In the genomic region with DNA sequence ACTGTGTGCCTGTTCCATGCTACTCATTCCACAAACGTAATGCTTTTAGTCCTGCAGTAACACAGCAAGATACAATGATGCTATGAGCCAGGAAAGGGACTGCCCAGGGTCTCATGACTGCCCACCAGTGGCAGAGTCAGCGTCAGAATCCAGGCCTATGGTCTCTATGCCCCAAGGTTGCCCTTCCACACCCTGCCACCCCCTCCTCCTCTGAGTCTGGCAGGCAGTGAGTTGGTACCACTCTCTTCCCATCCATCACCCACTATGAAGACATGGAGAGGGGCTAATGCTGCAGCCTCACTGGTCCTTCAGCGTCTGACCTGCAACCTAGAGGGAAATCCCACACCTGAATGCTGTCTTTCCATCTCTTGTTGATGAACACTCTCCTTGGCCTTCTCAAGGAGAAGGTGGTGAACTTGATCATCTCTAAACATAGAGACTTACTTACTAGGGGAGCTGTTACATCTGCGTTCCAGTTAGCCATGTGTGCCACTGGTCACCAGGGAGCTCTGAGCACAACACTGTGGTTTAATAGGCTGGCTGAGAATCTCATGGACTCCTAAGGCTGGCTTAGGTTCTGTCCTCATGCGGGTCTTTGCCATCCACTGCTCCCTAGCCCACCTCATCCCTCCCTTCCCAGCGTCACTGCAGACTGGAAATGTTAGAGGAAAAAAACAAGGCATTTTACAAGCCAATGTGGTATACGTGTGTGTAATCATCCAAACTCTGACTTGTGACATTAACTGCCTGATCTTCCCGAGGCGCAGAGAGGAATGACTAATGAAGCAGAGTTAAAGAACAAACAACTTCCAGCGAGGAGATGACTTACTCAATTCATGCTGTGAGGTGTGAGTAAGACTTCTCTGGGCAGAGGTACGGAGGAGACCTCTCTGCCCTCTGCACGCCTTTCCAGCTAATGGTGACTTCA, we compare ENCODE assay signal across 11 cellular contexts. TPM values are rescaled to one million over a fixed set of nuclear protein-coding genes. Genes with fewer than 3 reads are reported as not detected.
A peak's percentile ranks its signal among the peaks of the same experiment; 100 is the strongest.
DNase-seq lines count a peak whose midpoint lies in the region; ATAC-seq, FAIRE-seq and TF ChIP-seq lines count a peak whose summit lies in the region.
"Had no signal": no experiment of that assay in that cellular context is flagged by ENCODE, and none has a peak within 500 bp of the region (broad histone marks: within the 10 kb centered on the region; RNA-seq: fewer than 3 reads in every experiment).

No MANE protein-coding gene starts in this region.

- CTCF ChIA-PET in IMR-90 (lab: Yijun Ruan, JAX), result interaction anchor here (0.5 to 1.1 kb wide), 4 partner anchors 14 to 27 kb away, joined by 3 to 6 read pairs (median 4); no protein-coding TSS in a partner anchor
- CTCF ChIA-PET in mammary epithelial cell (lab: Charles Lee; ENCODE audit: low non-redundant PET), result interaction anchor here (0.6 kb wide), 1 partner anchor 10 kb away, joined by 6 read pairs; no protein-coding TSS in a partner anchor

- intact Hi-C loops in IMR-90 (cut with micrococcal nuclease) (no loop called here), mammary epithelial cell (cut with micrococcal nuclease) (loop anchor here (2.0 kb wide), 1 partner anchor 74 kb away; no protein-coding TSS in a partner anchor)

- H3K4me2 ChIP-seq in IMR-90 (ENCODE audit: low read depth, low read length), result peak overlapping the region; percentile 36
- H3K4me2 ChIP-seq in mammary epithelial cell (ENCODE audit: insufficient read depth, low read depth, low read length), result peak overlapping the region; percentile 47

- no peak; the same call in 1 of the 2 replicates for TF ChIP-seq RAD21 in IMR-90 (IDR thresholded peaks at IDR 0.05; ENCODE audit: low read length)

- TF ChIP-seq POLR2A in IMR-90 (IDR thresholded peaks at IDR 0.05; ENCODE audit: low read depth, low read length) (0 out of 2 replicates have a peak, but pooled peaks have one; percentile 26), GM12892 (IDR thresholded peaks at IDR 0.05; ENCODE audit: low read depth, low read length) (no peak)

- H4K5ac ChIP-seq in IMR-90 (ENCODE audit: low read depth, low read length), result peak overlapping the region; percentile 36

- no peak overlapping the region for H3K4me3 Mint-ChIP-seq in mesothelial cell of epicardium
- H3K4me3 Mint-ChIP-seq: naive thymus-derived CD4-positive, alpha-beta T cell had no signal

- H3K9me1 ChIP-seq in IMR-90 (ENCODE audit: insufficient read depth, low read length), result peaks cover 42% of the 10 kb centered on the region

- H4K8ac ChIP-seq in IMR-90 (ENCODE audit: low read depth in 2 of 2, low read length in 2 of 2), result peak overlapping the region; percentile 1 to 53; a peak in 1 of 4 replicates

- WGBS in IMR-90 (ENCODE audit: extremely low coverage in 2 of 2, insufficient read length in 1 of 2), 2 experiments, result 80% methylated on average over 1 of the region's 12 CpGs; no CpG with 5 or more reads in 1 of the 2 experiments
- WGBS in mammary epithelial cell (ENCODE audit: low coverage, missing lambda C conversion rate), result 38% methylated on average over 12 of the region's 12 CpGs

- H3K4me1 ChIP-seq in IMR-90 (ENCODE audit: control insufficient read depth, insufficient read depth, low read length) (peaks cover 37% of the 10 kb centered on the region), mammary epithelial cell (ENCODE audit: insufficient read depth, low read length) (peaks cover 70% of the 10 kb centered on the region)

- H3K27me3 ChIP-seq in IMR-90 (ENCODE audit: control insufficient read depth, insufficient read depth, low read length) (no peaks in the 10 kb centered on the region), mammary epithelial cell (ENCODE audit: insufficient read depth, low read length) (no peaks in the 10 kb centered on the region)

- H3K23ac ChIP-seq in IMR-90 (ENCODE audit: low read depth, low read length), result peak overlapping the region; percentile 55

- H4K20me1 ChIP-seq in IMR-90 (ENCODE audit: insufficient read depth, low read length), result peaks cover 8% of the 10 kb centered on the region; the same call in 1 of the 2 replicates
- H4K20me1 ChIP-seq in mammary epithelial cell (ENCODE audit: insufficient read depth, low read length), result no peaks in the 10 kb centered on the region

- in situ Hi-C loops in IMR-90 (cut with MboI; ENCODE audit: low sequenced_read_pairs) (loop anchor here (25.0 kb wide), 1 partner anchor 90 kb away; the partner anchor contains the start of gene C1QL2), mammary epithelial cell (cut with MboI; ENCODE audit: low sequenced_read_pairs in 2 of 2) (loop anchor here in 1 of 2 donors (25.0 kb wide), 1 partner anchor 240 kb away; no protein-coding TSS in a partner anchor)

- dilution Hi-C loops in IMR-90 (cut with HindIII; ENCODE audit: low sequenced_read_pairs, unreplicated experiment) (no loop called here), mammary epithelial cell (cut with HindIII; ENCODE audit: low sequenced_read_pairs) (no loop called here)

- peaks cover 8% of the 10 kb centered on the region for H3K4me1 Mint-ChIP-seq in mesothelial cell of epicardium
- H3K4me1 Mint-ChIP-seq: naive thymus-derived CD4-positive, alpha-beta T cell had no signal

- H3K79me1 ChIP-seq in IMR-90 (ENCODE audit: low read depth in 1 of 2, low read length in 2 of 2), result peaks cover 0 to 31% of the 10 kb centered on the region in 2 experiments; a peak in 2 of 4 replicates

- no peaks in the 10 kb centered on the region for H3K9me3 ChIP-seq in IMR-90 (ENCODE audit: control insufficient read depth, insufficient read depth, low read length)
- no peaks in the 10 kb centered on the region for H3K9me3 ChIP-seq in mammary epithelial cell (replicated peaks; ENCODE audit: insufficient read depth, low read length)

- POLR2A ChIA-PET in IMR-90 (lab: Charles Lee; ENCODE audit: unreplicated experiment), result no interaction called here

- H3K36me3 ChIP-seq in IMR-90 (ENCODE audit: control insufficient read depth, insufficient read depth, low read length) (0 out of 2 replicates have a peak, but pooled peaks cover 1% of the 10 kb centered on the region), mammary epithelial cell (ENCODE audit: insufficient read depth, low read length) (peaks cover 7% of the 10 kb centered on the region)

- H2BK15ac ChIP-seq in IMR-90 (ENCODE audit: low read depth, low read length), result peak overlapping the region; percentile 30; the same call in 2 of the 3 replicates

- H3K79me2 ChIP-seq in mammary epithelial cell (ENCODE audit: insufficient read depth, low read length), result peaks cover 10% of the 10 kb centered on the region

- H2AK5ac ChIP-seq in IMR-90 (ENCODE audit: low read depth, low read length), result peak overlapping the region; percentile 46

- peak overlapping the region; percentile 55 for H3K18ac ChIP-seq in IMR-90 (ENCODE audit: low read depth, low read length)

- H3K27me3 Mint-ChIP-seq in mesothelial cell of epicardium (ENCODE audit: low read depth), result no peaks in the 10 kb centered on the region

- H4K91ac ChIP-seq in IMR-90 (ENCODE audit: insufficient read depth, low read depth, low read length), result peak overlapping the region; percentile 71

- H3K9me3 Mint-ChIP-seq in mesothelial cell of epicardium, result no peaks in the 10 kb centered on the region

- 0 out of 2 replicates have a peak overlapping the region, but pooled peaks have one; percentile 3 for H3K9ac ChIP-seq in IMR-90 (ENCODE audit: low read depth, low read length)
- peak overlapping the region; percentile 51 for H3K9ac ChIP-seq in mammary epithelial cell (ENCODE audit: insufficient read depth, low read length)

- H3K56ac ChIP-seq in IMR-90 (ENCODE audit: extremely low read depth, insufficient read depth, low read length), result peak overlapping the region; percentile 26; the same call in 1 of the 2 replicates

- H2BK120ac ChIP-seq in IMR-90 (ENCODE audit: low read depth, low read length), result peak overlapping the region; percentile 70

- H3K27ac ChIP-seq in IMR-90 (ENCODE audit: insufficient read depth, low read length), result peak overlapping the region; percentile 68
- H3K27ac ChIP-seq in mammary epithelial cell (ENCODE audit: insufficient read depth, low read depth, low read length), result peak overlapping the region; percentile 81

- peak; percentile 95 for DNase-seq in AG09309 (ENCODE audit: low read depth)
- DNase-seq in IMR-90, result peak; percentile 97
- peak; percentile 98 for DNase-seq in mammary epithelial cell
- DNase-seq in left lobe of liver (ENCODE audit: low spot score), result peak; percentile 26
- DNase-seq in mesothelial cell of epicardium (ENCODE audit: low spot score in 2 of 2, unreplicated experiment in 2 of 2), result no peak
- DNase-seq in central memory CD4-positive, alpha-beta T cell, result no peak
- no peak for DNase-seq in GM12892 (ENCODE audit: insufficient read length)
- DNase-seq: DMS 273 treated with DMSO at 0.1 percent for 48 hours; naive thymus-derived CD4-positive, alpha-beta T cell; NCI-H187 had no signal

- H3K4ac ChIP-seq in IMR-90 (ENCODE audit: low read depth, low read length), result peak overlapping the region; percentile 71

- no peaks in the 10 kb centered on the region for H3K36me3 Mint-ChIP-seq in mesothelial cell of epicardium
- H3K36me3 Mint-ChIP-seq: naive thymus-derived CD4-positive, alpha-beta T cell had no signal

- H2AK9ac ChIP-seq in IMR-90 (replicated peaks; ENCODE audit: low read depth, low read length, poor library complexity), result peak overlapping the region; percentile 1

- ATAC-seq in IMR-90 (ENCODE audit: low read depth), result peak; percentile 53
- no peak for ATAC-seq in left lobe of liver
- ATAC-seq in GM19397 (IDR thresholded peaks at IDR 0.05; ENCODE audit: unreplicated experiment), result no peak
- ATAC-seq: naive thymus-derived CD4-positive, alpha-beta T cell had no signal

- H3K27ac Mint-ChIP-seq in mesothelial cell of epicardium, result no peak overlapping the region
- H3K27ac Mint-ChIP-seq: naive thymus-derived CD4-positive, alpha-beta T cell had no signal

- TF ChIP-seq CTCF in AG09309 (IDR thresholded peaks at IDR 0.05; ENCODE audit: control insufficient read depth, insufficient read depth, low read depth, low read length, missing control alignments) (no peak), IMR-90 (conservative IDR thresholded peaks at IDR 0.05; ENCODE audit: low read depth, low read length) (no peak), mammary epithelial cell (conservative IDR thresholded peaks at IDR 0.05 in 1 of 2, IDR thresholded peaks at IDR 0.05 in 1 of 2; ENCODE audit: extremely low read depth in 1 of 2, insufficient read depth in 1 of 2, low read depth in 1 of 2, low read length in 2 of 2) (no peak), mesothelial cell of epicardium (IDR thresholded peaks at IDR 0.05; ENCODE audit: unreplicated experiment) (no peak)

- no TSS peak for BruUV-seq in IMR-90 (replicated peaks; lab: Mats Ljungman, UMichigan)
- TSS peak; percentile 61 for BruUV-seq in mammary epithelial cell (replicated peaks; lab: Mats Ljungman, UMichigan)

- H2BK20ac ChIP-seq in IMR-90 (ENCODE audit: low read depth, low read length), result peak overlapping the region; percentile 86

- H2AFZ ChIP-seq in IMR-90 (replicated peaks; ENCODE audit: low read length, poor library complexity) (peak overlapping the region; percentile 24), mammary epithelial cell (ENCODE audit: low read depth, low read length) (no peak overlapping the region)

- FAIRE-seq in GM12892 (lab: Jason Lieb, UNC), result no peak

- H3K4me3 ChIP-seq in AG09309 (ENCODE audit: control insufficient read depth, low read depth, low read length) (no peak overlapping the region), IMR-90 (ENCODE audit: insufficient read depth, low read depth, low read length) (no peak overlapping the region), mammary epithelial cell (replicated peaks in 1 of 3; ENCODE audit: insufficient read depth in 1 of 3, low read depth in 2 of 3, low read length in 3 of 3) (no peak overlapping the region)

- H3K14ac ChIP-seq in IMR-90 (replicated peaks; ENCODE audit: low read depth, low read length), result peak overlapping the region; percentile 88

- peak overlapping the region; percentile 85 for H2BK5ac ChIP-seq in IMR-90 (ENCODE audit: low read depth, low read length, poor library complexity, severe bottlenecking)

RNA-seq across cellular contexts. Expression of gene STEAP3, which starts 28.8 kb away (rescaled TPM):
- 18.9 and 19.4 TPM in 2 replicates for total RNA-seq in IMR-90 (2012; rRNA removed)
- 43.9 and 46.6 TPM in 2 replicates for polyA plus RNA-seq in IMR-90 (2012; rRNA removed)
- 19.1 and 50.3 TPM in 2 replicates for polyA plus RNA-seq in IMR-90 (2012; cell fraction: cytosol; rRNA removed)
- 35.5 and 93.9 TPM in 2 replicates for polyA plus RNA-seq in IMR-90 (2012; cell fraction: nucleus; rRNA removed; ENCODE audit: low replicate concordance)
- total RNA-seq in mammary epithelial cell, result 10 to 100 TPM; 28.8 to 35.2 TPM
- polyA plus RNA-seq in mammary epithelial cell, result 42.2 TPM
- polyA minus RNA-seq in mammary epithelial cell, result 39.5 TPM
- total RNA-seq in left lobe of liver, result 120 TPM
- total RNA-seq in mesothelial cell of epicardium, result 0.89 to 0.94 TPM (median 0.93 TPM) in 3 replicates
- polyA plus RNA-seq in GM12892 (2012; ENCODE audit: missing spikeins), result 3.4 TPM
- polyA plus RNA-seq: naive thymus-derived CD4-positive, alpha-beta T cell had no signal

Comparison
In these comparisons a context has a peak if more than half of its experiments do, and no peak if none do; other contexts are left out.
1. DNase-seq: peak in AG09309 (single experiment), IMR-90 (single experiment), mammary epithelial cell (single experiment) and left lobe of liver (single experiment); none in mesothelial cell of epicardium (0 of 2), central memory CD4-positive, alpha-beta T cell (single experiment) and GM12892 (single experiment).
2. RNA of gene STEAP3, which starts 28.8 kb away (total RNA-seq): 120 TPM in left lobe of liver (single experiment), 28.8 to 35.2 TPM in mammary epithelial cell and 18.9 to 19.4 TPM in IMR-90; 0.89 to 0.94 TPM in mesothelial cell of epicardium; every median in the first group is over 10 times any median in the second.